Comparison of ENCODE assay signal across 8 cellular contexts in genomic region chr17:68511254-68511670, GRCh38. TPM values are rescaled to one million over a fixed set of nuclear protein-coding genes. Genes with fewer than 3 reads are reported as not detected.
DNase-seq lines count a peak whose midpoint lies in the region.

No MANE protein-coding gene starts in this region.

- peaks cover 6% of the 10 kb centered on the region for H3K36me3 ChIP-seq in CD4-positive, alpha-beta memory T cell (ENCODE audit: insufficient read depth, low read length)

- no peaks in the 10 kb centered on the region for H3K27me3 ChIP-seq in CD4-positive, alpha-beta memory T cell (ENCODE audit: insufficient read depth, low read length)

- no peaks in the 10 kb centered on the region for H3K9me3 ChIP-seq in CD4-positive, alpha-beta memory T cell (ENCODE audit: control insufficient read depth in 1 of 2, low read length in 2 of 2)

- peak in 1 of 5 donors; percentile 44 for DNase-seq in CD4-positive, alpha-beta memory T cell
- DNase-seq in LHCN-M2 (ENCODE audit: low read depth) (peak; percentile 58), caudate nucleus (lab: John Stamatoyannopoulos, UW) (peak in 8 of 61 donors; percentile 47 to 83 (median 62)), mucosa of gallbladder (ENCODE audit: low spot score) (peak; percentile 54), HuH-7.5 (ENCODE audit: low spot score) (no peak), NCI-H2081 (lab: John Stamatoyannopoulos, UW) (no peak), activated gamma-delta T cell treated with Interleukin-2 at 50 U/mL for 16 hours (no peak), foreskin melanocyte (no peak)

- H3K4me1 Mint-ChIP-seq in CD4-positive, alpha-beta memory T cell = peaks cover 35 to 65% (median 40%) of the 10 kb centered on the region in 4 donors

- intact Hi-C loops in CD4-positive, alpha-beta memory T cell (cut with micrococcal nuclease) = loop anchor here (5.0 kb wide), 3 partner anchors 329 to 901 kb away; partner anchors contain the start of genes KPNA2 and MAP2K6

- POLR2A ChIA-PET in CD4-positive, alpha-beta memory T cell (lab: Charles Lee; ENCODE audit: partially characterized antibody) = interaction anchor here (1.4 to 1.8 kb wide), 6 partner anchors 15 to 1146 kb away, joined by 3 to 15 read pairs (median 5); no protein-coding TSS in a partner anchor

- CTCF ChIA-PET in CD4-positive, alpha-beta memory T cell (lab: Charles Lee; ENCODE audit: partially characterized antibody) = interaction anchor here (1.2 kb wide), 1 partner anchor 23 kb away, joined by 3 read pairs; no protein-coding TSS in a partner anchor

- H3K27ac Mint-ChIP-seq in CD4-positive, alpha-beta memory T cell = peak overlapping the region; percentile 73 to 96 (median 92)

- peak overlapping the region in 1 of 2 donors; percentile 95 for H3K4me3 ChIP-seq in CD4-positive, alpha-beta memory T cell (ENCODE audit: low read length in 2 of 2)

- H3K27me3 Mint-ChIP-seq in CD4-positive, alpha-beta memory T cell = no peaks in the 10 kb centered on the region

- peaks cover 30% of the 10 kb centered on the region for H3K4me1 ChIP-seq in CD4-positive, alpha-beta memory T cell (ENCODE audit: insufficient read depth, low read length)

- peaks cover 0 to 3% (median 0%) of the 10 kb centered on the region in 8 donors for H3K9me3 Mint-ChIP-seq in CD4-positive, alpha-beta memory T cell

- peaks cover 9 to 28% of the 10 kb centered on the region in 2 donors for H3K36me3 Mint-ChIP-seq in CD4-positive, alpha-beta memory T cell

- peak overlapping the region; percentile 76 to 95 (median 82) for H3K4me3 Mint-ChIP-seq in CD4-positive, alpha-beta memory T cell

- peak overlapping the region; percentile 96 for H3K27ac ChIP-seq in CD4-positive, alpha-beta memory T cell (ENCODE audit: low read depth, low read length)
- peak overlapping the region; percentile 99 for H3K27ac ChIP-seq in caudate nucleus (ENCODE audit: low read depth, low read length)

RNA-seq across cellular contexts. Expression of gene PRKAR1A, which starts 1.0 kb away (rescaled TPM):
- 100 to 1,000 TPM; 182 to 183 TPM for total RNA-seq in CD4-positive, alpha-beta memory T cell
- polyA plus RNA-seq in CD4-positive, alpha-beta memory T cell = 100 to 1,000 TPM; 193 to 220 TPM
- total RNA-seq in LHCN-M2 (2014; rRNA removed) (233 and 262 TPM in 2 replicates), mucosa of gallbladder (258 TPM)
- polyA plus RNA-seq in LHCN-M2 (2012) = 97.2 TPM

RNA-seq across cellular contexts. Expression of gene WIPI1, which starts 54.0 kb away (rescaled TPM):
- total RNA-seq in CD4-positive, alpha-beta memory T cell = 10 to 100 TPM; 11.9 to 12.3 TPM
- polyA plus RNA-seq in CD4-positive, alpha-beta memory T cell = 1 to 10 TPM; 4.4 to 7.9 TPM
- total RNA-seq in LHCN-M2 (2014; rRNA removed) (30.8 and 37.7 TPM in 2 replicates), mucosa of gallbladder (61.9 TPM)
- polyA plus RNA-seq in LHCN-M2 (2012) = 51.7 TPM

Comparison
In these comparisons a context has a peak if more than half of its experiments do, and no peak if none do; other contexts are left out.
1. DNase-seq: peak in LHCN-M2 (single experiment) and mucosa of gallbladder (single experiment); none in HuH-7.5 (single experiment), NCI-H2081 (0 of 2), activated gamma-delta T cell treated with Interleukin-2 at 50 U/mL for 16 hours (single experiment) and foreskin melanocyte (single experiment).